19 cellular contexts compared by ENCODE assay signal in genomic region chr6:86030875-86031274, GRCh38.
DNase-seq lines count a peak whose midpoint lies in the region; ATAC-seq and TF ChIP-seq lines count a peak whose summit lies in the region.
"Had no signal": no experiment of that assay in that cellular context is flagged by ENCODE, and none has a peak within 500 bp of the region (broad histone marks: within the 10 kb centered on the region; RNA-seq: fewer than 3 reads in every experiment).

No MANE protein-coding gene starts in this region.

- H3K4me1 Mint-ChIP-seq in natural killer cell, result no peaks in the 10 kb centered on the region
- H3K4me1 Mint-ChIP-seq: CD8-positive, alpha-beta memory T cell; T-cell had no signal

- intact Hi-C loops in posterior cingulate gyrus (cut with DNase I) (no loop called here), natural killer cell (cut with micrococcal nuclease) (no loop called here)

- peaks cover 16 to 22% of the 10 kb centered on the region in 2 donors for H3K9me3 Mint-ChIP-seq in natural killer cell

- no peak overlapping the region for H3K27ac Mint-ChIP-seq in natural killer cell
- H3K27ac Mint-ChIP-seq: CD8-positive, alpha-beta memory T cell; T-cell had no signal

- H3K27me3 Mint-ChIP-seq in natural killer cell (ENCODE audit: low read depth in 2 of 2), result no peaks in the 10 kb centered on the region
- H3K27me3 Mint-ChIP-seq: CD8-positive, alpha-beta memory T cell; T-cell had no signal

- H3K4me3 Mint-ChIP-seq in natural killer cell, result no peak overlapping the region
- H3K4me3 Mint-ChIP-seq: CD8-positive, alpha-beta memory T cell; T-cell had no signal

- ATAC-seq in GM21381 (IDR thresholded peaks at IDR 0.05; ENCODE audit: unreplicated experiment) (peak; percentile 70), HG03108 (IDR thresholded peaks at IDR 0.05; ENCODE audit: unreplicated experiment) (no peak), natural killer cell (no peak)
- ATAC-seq: Right ventricle myocardium inferior, T-cell had no signal

- DNase-seq in DMS53 (lab: John Stamatoyannopoulos, UW), result peak; percentile 39
- no peak for DNase-seq in DMS53 treated with DMSO at 0.1 percent for 48 hours (lab: John Stamatoyannopoulos, UW; ENCODE audit: unreplicated experiment)
- peak; percentile 8 for DNase-seq in SW480 (ENCODE audit: low spot score)
- no peak for DNase-seq in posterior cingulate gyrus
- DNase-seq in NCI-H446 treated with DMSO at 0.1 percent for 48 hours (lab: John Stamatoyannopoulos, UW), result no peak
- DNase-seq in natural killer cell, result no peak
- DNase-seq: 8988T; CD8-positive, alpha-beta memory T cell; GF-D8; HCEC 1CT; NCI-H1092; NCI-H146; NCI-H2081 treated with DMSO at 0.1 percent for 48 hours; NCI-H524 treated with DMSO at 0.1 percent for 48 hours; Peyer's patch; T-cell had no signal

- TF ChIP-seq CTCF in natural killer cell (IDR thresholded peaks at IDR 0.05), result no peak

- no peaks in the 10 kb centered on the region for H3K36me3 Mint-ChIP-seq in natural killer cell
- H3K36me3 Mint-ChIP-seq: CD8-positive, alpha-beta memory T cell; T-cell had no signal

Comparison
In these comparisons a context has a peak if more than half of its experiments do, and no peak if none do; other contexts are left out.
1. DNase-seq: peak in DMS53 (single experiment) and SW480 (single experiment); none in DMS53 treated with DMSO at 0.1 percent for 48 hours (single experiment), posterior cingulate gyrus (0 of 10), NCI-H446 treated with DMSO at 0.1 percent for 48 hours (single experiment) and natural killer cell (single experiment).